ENCODE assay signal across 16 cellular contexts in the genomic region with DNA sequence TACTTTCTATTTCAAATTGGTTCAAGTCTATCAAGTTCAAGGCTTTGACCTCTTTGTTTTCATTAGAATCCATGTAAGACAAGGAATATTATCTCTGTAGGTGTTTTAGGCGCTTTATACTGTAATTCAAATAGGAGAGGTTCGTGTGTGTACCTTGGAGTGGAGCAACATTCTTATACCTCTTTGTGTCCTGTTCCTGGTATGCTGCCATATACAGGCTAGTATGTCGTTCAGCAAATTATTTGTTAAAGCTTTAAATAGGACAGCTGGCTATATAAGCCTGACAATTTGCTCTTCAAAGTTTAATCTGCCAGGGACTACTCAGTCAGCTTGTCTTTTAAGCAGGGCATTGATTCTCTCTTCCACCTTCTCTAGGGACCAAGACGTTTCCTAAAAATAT. TPM values are rescaled to one million over a fixed set of nuclear protein-coding genes. Genes with fewer than 3 reads are reported as not detected.
A peak's percentile ranks its signal among the peaks of the same experiment; 100 is the strongest.
DNase-seq lines count a peak whose midpoint lies in the region; ATAC-seq and TF ChIP-seq lines count a peak whose summit lies in the region.
"Had no signal": no experiment of that assay in that cellular context is flagged by ENCODE, and none has a peak within 500 bp of the region (broad histone marks: within the 10 kb centered on the region; RNA-seq: fewer than 3 reads in every experiment).

No MANE protein-coding gene starts in this region.

- peaks cover 9% of the 10 kb centered on the region for H3F3A ChIP-seq in neural cell (ENCODE audit: insufficient read depth, low read length, poor library complexity, severe bottlenecking)

- TF ChIP-seq EP300 in neural cell (conservative IDR thresholded peaks at IDR 0.05; ENCODE audit: poor library complexity, severe bottlenecking) = no peak

- H3K27ac ChIP-seq in neural cell (ENCODE audit: low read length) = peak overlapping the region; percentile 22
- no peak overlapping the region for H3K27ac ChIP-seq in colonic mucosa

- no peaks in the 10 kb centered on the region for H3K36me3 Mint-ChIP-seq in effector memory CD8-positive, alpha-beta T cell (ENCODE audit: insufficient read depth)
- H3K36me3 Mint-ChIP-seq in stimulated activated effector memory CD8-positive, alpha-beta T cell treated with anti-CD3 and anti-CD28 coated beads, Interleukin-12 subunit alpha, Interleukin-12 subunit beta, amount 100 ng/mL, for 72 hours = no peaks in the 10 kb centered on the region

- TF ChIP-seq CTCF in neural cell (IDR thresholded peaks at IDR 0.05; ENCODE audit: poor library complexity, severe bottlenecking) (no peak), colonic mucosa (IDR thresholded peaks at IDR 0.05) (no peak)

- peak; percentile 5 for DNase-seq in NCI-H1092 treated with DMSO at 0.1 percent for 48 hours (lab: John Stamatoyannopoulos, UW)
- no peak for DNase-seq in NCI-H1092 (lab: John Stamatoyannopoulos, UW)
- DNase-seq in NCI-H146 treated with DMSO at 0.1 percent for 48 hours (lab: John Stamatoyannopoulos, UW; ENCODE audit: unreplicated experiment) = peak; percentile 53
- peak; percentile 79 for DNase-seq in NCI-H82 (lab: John Stamatoyannopoulos, UW)
- no peak for DNase-seq in effector memory CD8-positive, alpha-beta T cell
- DNase-seq in colonic mucosa = no peak
- DNase-seq in stimulated activated effector memory CD8-positive, alpha-beta T cell treated with anti-CD3 and anti-CD28 coated beads, Interleukin-12 subunit alpha, Interleukin-12 subunit beta, amount 100 ng/mL, for 72 hours (ENCODE audit: low spot score in 2 of 2) = no peak
- DNase-seq: 8988T, C1 segment of cervical spinal cord, DMS79, HCEC 1CT, NCI-H2029 treated with DMSO at 0.1 percent for 48 hours, SIG-M5, T-helper 17 cell had no signal

- no peaks in the 10 kb centered on the region for H3K36me3 ChIP-seq in neural cell (ENCODE audit: insufficient read depth, low read length)
- H3K36me3 ChIP-seq in colonic mucosa = no peaks in the 10 kb centered on the region

- H3K4me1 Mint-ChIP-seq in effector memory CD8-positive, alpha-beta T cell (ENCODE audit: low read depth in 2 of 2) = no peaks in the 10 kb centered on the region
- H3K4me1 Mint-ChIP-seq in stimulated activated effector memory CD8-positive, alpha-beta T cell treated with anti-CD3 and anti-CD28 coated beads, Interleukin-12 subunit alpha, Interleukin-12 subunit beta, amount 100 ng/mL, for 72 hours = no peaks in the 10 kb centered on the region
- H3K4me1 Mint-ChIP-seq: IgD-negative memory B cell, T-helper 17 cell had no signal

- peaks cover 0 to 36% of the 10 kb centered on the region in 2 donors for H3K27me3 Mint-ChIP-seq in effector memory CD8-positive, alpha-beta T cell

- H3K9me3 Mint-ChIP-seq in effector memory CD8-positive, alpha-beta T cell = no peaks in the 10 kb centered on the region
- H3K9me3 Mint-ChIP-seq in stimulated activated effector memory CD8-positive, alpha-beta T cell treated with anti-CD3 and anti-CD28 coated beads, Interleukin-12 subunit alpha, Interleukin-12 subunit beta, amount 100 ng/mL, for 72 hours = no peaks in the 10 kb centered on the region
- H3K9me3 Mint-ChIP-seq: IgD-negative memory B cell had no signal

- H3K27ac Mint-ChIP-seq in effector memory CD8-positive, alpha-beta T cell = no peak overlapping the region
- no peak overlapping the region for H3K27ac Mint-ChIP-seq in stimulated activated effector memory CD8-positive, alpha-beta T cell treated with anti-CD3 and anti-CD28 coated beads, Interleukin-12 subunit alpha, Interleukin-12 subunit beta, amount 100 ng/mL, for 72 hours
- H3K27ac Mint-ChIP-seq: IgD-negative memory B cell, T-helper 17 cell had no signal

- H3K79me2 ChIP-seq in neural cell (replicated peaks; ENCODE audit: insufficient read depth, low read length) = no peaks in the 10 kb centered on the region

- H3K4me3 Mint-ChIP-seq in effector memory CD8-positive, alpha-beta T cell = no peak overlapping the region
- no peak overlapping the region for H3K4me3 Mint-ChIP-seq in stimulated activated effector memory CD8-positive, alpha-beta T cell treated with anti-CD3 and anti-CD28 coated beads, Interleukin-12 subunit alpha, Interleukin-12 subunit beta, amount 100 ng/mL, for 72 hours
- H3K4me3 Mint-ChIP-seq: IgD-negative memory B cell, T-helper 17 cell had no signal

- ATAC-seq in effector memory CD8-positive, alpha-beta T cell (replicated peaks) = no peak
- ATAC-seq in stimulated activated effector memory CD8-positive, alpha-beta T cell treated with anti-CD3 and anti-CD28 coated beads, Interleukin-12 subunit alpha, Interleukin-12 subunit beta, amount 100 ng/mL, for 72 hours = no peak
- ATAC-seq: T-helper 17 cell had no signal

- no peak overlapping the region for H2AFZ ChIP-seq in neural cell (ENCODE audit: low read depth, low read length)

- H3K4me1 ChIP-seq in colonic mucosa = no peaks in the 10 kb centered on the region

- H3K9ac ChIP-seq in neural cell (ENCODE audit: low read length) = no peak overlapping the region
- no peak overlapping the region for H3K9ac ChIP-seq in colonic mucosa (ENCODE audit: low read depth in 2 of 2, low read length in 2 of 2)

- H3K4me2 ChIP-seq in neural cell (ENCODE audit: low read length) = no peak overlapping the region

- intact Hi-C loops in colonic mucosa (cut with DNase I) = loop anchor here (5.0 kb wide), 1 partner anchor 684 kb away; no protein-coding TSS in a partner anchor

- H3K9me2 ChIP-seq in neural cell (ENCODE audit: insufficient read depth, low read length) = no peaks in the 10 kb centered on the region

- TF ChIP-seq RAD21 in neural cell (conservative IDR thresholded peaks at IDR 0.05) = no peak

- no peak overlapping the region for H3K4me3 ChIP-seq in neural cell (ENCODE audit: low read length)
- H3K4me3 ChIP-seq in colonic mucosa = no peak overlapping the region

- peaks cover 9% of the 10 kb centered on the region for H3K27me3 ChIP-seq in neural cell (ENCODE audit: insufficient read depth, low read depth, low read length)
- H3K27me3 ChIP-seq in colonic mucosa = no peaks in the 10 kb centered on the region

- H3K9me3 ChIP-seq in neural cell (ENCODE audit: low read length) (no peaks in the 10 kb centered on the region), colonic mucosa (no peaks in the 10 kb centered on the region)

- no peaks in the 10 kb centered on the region for H4K20me1 ChIP-seq in neural cell (ENCODE audit: insufficient read depth)

TF ChIP-seq in neural cell, 6 proteins besides CTCF, POLR2A, EP300 and RAD21:
- TF ChIP-seq, protein P1, sequence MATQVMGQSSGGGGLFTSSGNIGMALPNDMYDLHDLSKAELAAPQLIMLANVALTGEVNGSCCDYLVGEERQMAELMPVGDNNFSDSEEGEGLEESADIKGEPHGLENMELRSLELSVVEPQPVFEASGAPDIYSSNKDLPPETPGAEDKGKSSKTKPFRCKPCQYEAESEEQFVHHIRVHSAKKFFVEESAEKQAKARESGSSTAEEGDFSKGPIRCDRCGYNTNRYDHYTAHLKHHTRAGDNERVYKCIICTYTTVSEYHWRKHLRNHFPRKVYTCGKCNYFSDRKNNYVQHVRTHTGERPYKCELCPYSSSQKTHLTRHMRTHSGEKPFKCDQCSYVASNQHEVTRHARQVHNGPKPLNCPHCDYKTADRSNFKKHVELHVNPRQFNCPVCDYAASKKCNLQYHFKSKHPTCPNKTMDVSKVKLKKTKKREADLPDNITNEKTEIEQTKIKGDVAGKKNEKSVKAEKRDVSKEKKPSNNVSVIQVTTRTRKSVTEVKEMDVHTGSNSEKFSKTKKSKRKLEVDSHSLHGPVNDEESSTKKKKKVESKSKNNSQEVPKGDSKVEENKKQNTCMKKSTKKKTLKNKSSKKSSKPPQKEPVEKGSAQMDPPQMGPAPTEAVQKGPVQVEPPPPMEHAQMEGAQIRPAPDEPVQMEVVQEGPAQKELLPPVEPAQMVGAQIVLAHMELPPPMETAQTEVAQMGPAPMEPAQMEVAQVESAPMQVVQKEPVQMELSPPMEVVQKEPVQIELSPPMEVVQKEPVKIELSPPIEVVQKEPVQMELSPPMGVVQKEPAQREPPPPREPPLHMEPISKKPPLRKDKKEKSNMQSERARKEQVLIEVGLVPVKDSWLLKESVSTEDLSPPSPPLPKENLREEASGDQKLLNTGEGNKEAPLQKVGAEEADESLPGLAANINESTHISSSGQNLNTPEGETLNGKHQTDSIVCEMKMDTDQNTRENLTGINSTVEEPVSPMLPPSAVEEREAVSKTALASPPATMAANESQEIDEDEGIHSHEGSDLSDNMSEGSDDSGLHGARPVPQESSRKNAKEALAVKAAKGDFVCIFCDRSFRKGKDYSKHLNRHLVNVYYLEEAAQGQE (IDR thresholded peaks at IDR 0.05; ENCODE audit: borderline replicate concordance) = no peak
- TF ChIP-seq EZH2 (IDR thresholded peaks at IDR 0.05; ENCODE audit: borderline replicate concordance, insufficient read depth, low read length, poor library complexity, severe bottlenecking) (no peak), TAF1 (IDR thresholded peaks at IDR 0.05; ENCODE audit: low read depth) (no peak), POLR2AphosphoS5 (IDR thresholded peaks at IDR 0.05) (no peak), MXI1 (conservative IDR thresholded peaks at IDR 0.05; ENCODE audit: poor library complexity, severe bottlenecking) (no peak), SMC3 (conservative IDR thresholded peaks at IDR 0.05; ENCODE audit: poor library complexity) (no peak)

RNA-seq across cellular contexts. Expression of a gene that starts 31.1 kb away (rescaled TPM):
- polyA plus RNA-seq in neural cell = 75.4 and 76.9 TPM in 2 replicates
- 102 and 115 TPM in 2 replicates for polyA minus RNA-seq in neural cell
- total RNA-seq in colonic mucosa = 10 to 100 TPM; 18.6 to 25.5 TPM

Comparison
In these comparisons a context has a peak if more than half of its experiments do, and no peak if none do; other contexts are left out.
1. DNase-seq: peak in NCI-H1092 treated with DMSO at 0.1 percent for 48 hours (single experiment), NCI-H146 treated with DMSO at 0.1 percent for 48 hours (single experiment) and NCI-H82 (single experiment); none in NCI-H1092 (single experiment), effector memory CD8-positive, alpha-beta T cell (0 of 3), colonic mucosa (single experiment) and stimulated activated effector memory CD8-positive, alpha-beta T cell treated with anti-CD3 and anti-CD28 coated beads, Interleukin-12 subunit alpha, Interleukin-12 subunit beta, amount 100 ng/mL, for 72 hours (0 of 2).